Comparison of ENCODE assay signal across 9 cellular contexts in genomic region chr3:94234177-94234788, GRCh38.
DNase-seq lines count a peak whose midpoint lies in the region; ATAC-seq and TF ChIP-seq lines count a peak whose summit lies in the region.
"Had no signal": no experiment of that assay in that cellular context is flagged by ENCODE, and none has a peak within 500 bp of the region (broad histone marks: within the 10 kb centered on the region; RNA-seq: fewer than 3 reads in every experiment).

No MANE protein-coding gene starts in this region.

- POLR2A ChIA-PET in OCI-LY7 (lab: Charles Lee), result interaction anchor here (0.6 to 1.1 kb wide), 2 partner anchors 8 to 618 kb away, joined by 3 read pairs; no protein-coding TSS in a partner anchor

- no peaks in the 10 kb centered on the region for H3K27me3 ChIP-seq in esophagus squamous epithelium

- no peaks in the 10 kb centered on the region for H3K27me3 Mint-ChIP-seq in activated CD4-positive, alpha-beta T cell treated with anti-CD3 and anti-CD28 coated beads, Interleukin-2, amount 10 ng/mL, durations not matched to agents 24 days and 14 days
- H3K27me3 Mint-ChIP-seq in immature natural killer cell (ENCODE audit: low read depth in 3 of 3), result no peaks in the 10 kb centered on the region

- WGBS in esophagus squamous epithelium, 2 donors, result 22 to 23% methylated on average over 4 of the region's 4 CpGs

- H2AFZ ChIP-seq in OCI-LY7 (ENCODE audit: low read length), result no peak overlapping the region

- H3K36me3 ChIP-seq in OCI-LY7 (ENCODE audit: insufficient read depth, low read length) (no peaks in the 10 kb centered on the region), esophagus squamous epithelium (no peaks in the 10 kb centered on the region)

- H3K27ac ChIP-seq in OCI-LY7 (ENCODE audit: low read depth, low read length, poor library complexity, severe bottlenecking) (no peak overlapping the region), esophagus squamous epithelium (no peak overlapping the region)

- TF ChIP-seq CTCF in OCI-LY7 (conservative IDR thresholded peaks at IDR 0.05; ENCODE audit: low read length) (peak; percentile 87), esophagus squamous epithelium (IDR thresholded peaks at IDR 0.05) (peak in 5 of 6 experiments; percentile 20 to 47 (median 26))

- intact Hi-C loops in activated CD4-positive, alpha-beta T cell treated with anti-CD3 and anti-CD28 coated beads, Interleukin-2, amount 10 ng/mL, durations not matched to agents 24 days and 14 days (cut with micrococcal nuclease), result no loop called here
- intact Hi-C loops in OCI-LY7 (cut with micrococcal nuclease; ENCODE audit: unreplicated experiment), result no loop called here
- intact Hi-C loops in esophagus squamous epithelium (cut with DNase I), result no loop called here

- no peak overlapping the region for H3K4me3 Mint-ChIP-seq in activated CD4-positive, alpha-beta T cell treated with anti-CD3 and anti-CD28 coated beads, Interleukin-2, amount 10 ng/mL, durations not matched to agents 24 days and 14 days
- no peak overlapping the region for H3K4me3 Mint-ChIP-seq in immature natural killer cell

- peak; percentile 64 for ATAC-seq in HG02798 (IDR thresholded peaks at IDR 0.05; ENCODE audit: poor library complexity, unreplicated experiment)

- H3K4me1 Mint-ChIP-seq in activated CD4-positive, alpha-beta T cell treated with anti-CD3 and anti-CD28 coated beads, Interleukin-2, amount 10 ng/mL, durations not matched to agents 24 days and 14 days, result no peaks in the 10 kb centered on the region
- H3K4me1 Mint-ChIP-seq in immature natural killer cell, result no peaks in the 10 kb centered on the region

- H3K4me3 ChIP-seq in OCI-LY7 (ENCODE audit: low read depth, low read length, poor library complexity, severe bottlenecking) (no peak overlapping the region), esophagus squamous epithelium (no peak overlapping the region)

- no peak overlapping the region for H3K4me2 ChIP-seq in OCI-LY7 (ENCODE audit: low read length)

- no peak overlapping the region for H3K27ac Mint-ChIP-seq in activated CD4-positive, alpha-beta T cell treated with anti-CD3 and anti-CD28 coated beads, Interleukin-2, amount 10 ng/mL, durations not matched to agents 24 days and 14 days
- H3K27ac Mint-ChIP-seq in immature natural killer cell, result no peak overlapping the region
- H3K27ac Mint-ChIP-seq: activated naive CD4-positive, alpha-beta T cell treated with anti-CD3 and anti-CD28 coated beads, Interleukin-2, amount 50 U/mL, for 72 hours had no signal

- no peaks in the 10 kb centered on the region for H3K9me2 ChIP-seq in OCI-LY7 (ENCODE audit: insufficient read depth, low read length)

- H3K79me2 ChIP-seq in OCI-LY7 (ENCODE audit: insufficient read depth, low read depth, low read length), result no peaks in the 10 kb centered on the region

- H3K4me1 ChIP-seq in OCI-LY7 (ENCODE audit: insufficient read depth, low read length, poor library complexity, severe bottlenecking), result no peaks in the 10 kb centered on the region
- H3K4me1 ChIP-seq in esophagus squamous epithelium, result no peaks in the 10 kb centered on the region

- TF ChIP-seq POLR2A in esophagus squamous epithelium (IDR thresholded peaks at IDR 0.05), result no peak

- H3K36me3 Mint-ChIP-seq in activated CD4-positive, alpha-beta T cell treated with anti-CD3 and anti-CD28 coated beads, Interleukin-2, amount 10 ng/mL, durations not matched to agents 24 days and 14 days (ENCODE audit: low read depth), result no peaks in the 10 kb centered on the region
- H3K36me3 Mint-ChIP-seq in immature natural killer cell, result no peaks in the 10 kb centered on the region
- H3K36me3 Mint-ChIP-seq: activated naive CD4-positive, alpha-beta T cell treated with anti-CD3 and anti-CD28 coated beads, Interleukin-2, amount 50 U/mL, for 72 hours had no signal

- BruUV-seq in OCI-LY7 (replicated peaks; lab: Mats Ljungman, UMichigan), result no TSS peak

- peak; percentile 61 for DNase-seq in activated CD4-positive, alpha-beta T cell treated with anti-CD3 and anti-CD28 coated beads, Interleukin-2, amount 10 ng/mL, durations not matched to agents 24 days and 14 days
- DNase-seq in activated CD4-positive, alpha-beta T cell treated with anti-CD3 and anti-CD28 coated beads, Interleukin-2, amount 50 U/mL, for 1 hour, result no peak
- DNase-seq in OCI-LY7 (ENCODE audit: low spot score), result peak; percentile 27
- DNase-seq in esophagus squamous epithelium (lab: John Stamatoyannopoulos, UW), result no peak
- peak; percentile 15 for DNase-seq in retina
- no peak for DNase-seq in activated gamma-delta T cell treated with Interleukin-2 at 50 U/mL for 16 hours
- DNase-seq in immature natural killer cell, result no peak

- CTCF ChIA-PET in OCI-LY7 (lab: Charles Lee; ENCODE audit: unreplicated experiment), result no interaction called here

- H3K9me3 ChIP-seq in OCI-LY7 (ENCODE audit: low read length) (no peaks in the 10 kb centered on the region), esophagus squamous epithelium (no peaks in the 10 kb centered on the region)

- H3K9me3 Mint-ChIP-seq in activated CD4-positive, alpha-beta T cell treated with anti-CD3 and anti-CD28 coated beads, Interleukin-2, amount 10 ng/mL, durations not matched to agents 24 days and 14 days, result no peaks in the 10 kb centered on the region
- H3K9me3 Mint-ChIP-seq in immature natural killer cell, result peaks cover 4 to 10% (median 5%) of the 10 kb centered on the region in 6 donors

- no peaks in the 10 kb centered on the region for H4K20me1 ChIP-seq in OCI-LY7 (ENCODE audit: insufficient read depth, low read length)

Comparison
In these comparisons a context has a peak if more than half of its experiments do, and no peak if none do; other contexts are left out.
1. DNase-seq: peak in activated CD4-positive, alpha-beta T cell treated with anti-CD3 and anti-CD28 coated beads, Interleukin-2, amount 10 ng/mL, durations not matched to agents 24 days and 14 days (single experiment), OCI-LY7 (single experiment) and retina (single experiment); none in activated CD4-positive, alpha-beta T cell treated with anti-CD3 and anti-CD28 coated beads, Interleukin-2, amount 50 U/mL, for 1 hour (single experiment), esophagus squamous epithelium (single experiment), activated gamma-delta T cell treated with Interleukin-2 at 50 U/mL for 16 hours (single experiment) and immature natural killer cell (0 of 3).